2 cellular contexts compared by ENCODE assay signal in the genomic region with DNA sequence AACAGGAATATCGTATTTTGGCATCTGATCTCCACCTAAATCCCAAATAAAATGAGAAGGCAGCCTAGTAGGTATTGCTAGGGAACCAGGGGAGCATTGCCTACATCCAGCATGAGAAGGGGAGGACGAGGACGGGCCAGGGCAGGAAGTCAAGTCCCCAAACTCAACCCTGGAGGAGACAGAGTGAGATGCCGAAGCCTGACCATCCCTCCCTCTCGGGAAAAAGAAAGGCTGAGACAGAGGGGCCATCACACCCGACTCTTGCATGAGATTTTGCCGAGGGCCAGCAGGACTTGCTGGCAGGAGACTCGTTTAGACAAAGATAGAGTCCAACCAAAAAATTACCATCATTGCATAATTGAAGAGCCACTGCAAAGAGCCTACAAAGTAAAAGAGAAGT.
TF ChIP-seq lines count a peak whose summit lies in the region.

No MANE protein-coding gene starts in this region.

TF ChIP-seq in SK-N-SH, 30 proteins besides CTCF, POLR2A, EP300 and RAD21 (continued from another document):
- TF ChIP-seq TEAD4 (IDR thresholded peaks at IDR 0.05; ENCODE audit: borderline replicate concordance, insufficient read depth) (no peak), EZH2phosphoT487 (IDR thresholded peaks at IDR 0.05; ENCODE audit: borderline replicate concordance, low read depth) (no peak), FOXJ3 (CRISPR knock-in tag; IDR thresholded peaks at IDR 0.05) (no peak), NRF1 (IDR thresholded peaks at IDR 0.05; ENCODE audit: low read depth, low read length) (no peak), YY1 (IDR thresholded peaks at IDR 0.05; ENCODE audit: low read depth) (no peak), GATA2 (CRISPR knock-in tag; IDR thresholded peaks at IDR 0.05) (no peak), POLR2AphosphoS5 (IDR thresholded peaks at IDR 0.05; ENCODE audit: low read depth, low read length) (no peak), MXI1 (IDR thresholded peaks at IDR 0.05; ENCODE audit: low read depth, low read length) (no peak), CHD2 (IDR thresholded peaks at IDR 0.05; ENCODE audit: low read length, partially characterized antibody) (no peak), ELF1 (IDR thresholded peaks at IDR 0.05) (no peak), SMC3 (IDR thresholded peaks at IDR 0.05; ENCODE audit: low read depth, low read length) (no peak), RXRA (IDR thresholded peaks at IDR 0.05; ENCODE audit: borderline replicate concordance, low read depth) (no peak), TAF1 (IDR thresholded peaks at IDR 0.05; ENCODE audit: borderline replicate concordance, low read depth, low read length) (no peak)
- TF ChIP-seq, protein P1, sequence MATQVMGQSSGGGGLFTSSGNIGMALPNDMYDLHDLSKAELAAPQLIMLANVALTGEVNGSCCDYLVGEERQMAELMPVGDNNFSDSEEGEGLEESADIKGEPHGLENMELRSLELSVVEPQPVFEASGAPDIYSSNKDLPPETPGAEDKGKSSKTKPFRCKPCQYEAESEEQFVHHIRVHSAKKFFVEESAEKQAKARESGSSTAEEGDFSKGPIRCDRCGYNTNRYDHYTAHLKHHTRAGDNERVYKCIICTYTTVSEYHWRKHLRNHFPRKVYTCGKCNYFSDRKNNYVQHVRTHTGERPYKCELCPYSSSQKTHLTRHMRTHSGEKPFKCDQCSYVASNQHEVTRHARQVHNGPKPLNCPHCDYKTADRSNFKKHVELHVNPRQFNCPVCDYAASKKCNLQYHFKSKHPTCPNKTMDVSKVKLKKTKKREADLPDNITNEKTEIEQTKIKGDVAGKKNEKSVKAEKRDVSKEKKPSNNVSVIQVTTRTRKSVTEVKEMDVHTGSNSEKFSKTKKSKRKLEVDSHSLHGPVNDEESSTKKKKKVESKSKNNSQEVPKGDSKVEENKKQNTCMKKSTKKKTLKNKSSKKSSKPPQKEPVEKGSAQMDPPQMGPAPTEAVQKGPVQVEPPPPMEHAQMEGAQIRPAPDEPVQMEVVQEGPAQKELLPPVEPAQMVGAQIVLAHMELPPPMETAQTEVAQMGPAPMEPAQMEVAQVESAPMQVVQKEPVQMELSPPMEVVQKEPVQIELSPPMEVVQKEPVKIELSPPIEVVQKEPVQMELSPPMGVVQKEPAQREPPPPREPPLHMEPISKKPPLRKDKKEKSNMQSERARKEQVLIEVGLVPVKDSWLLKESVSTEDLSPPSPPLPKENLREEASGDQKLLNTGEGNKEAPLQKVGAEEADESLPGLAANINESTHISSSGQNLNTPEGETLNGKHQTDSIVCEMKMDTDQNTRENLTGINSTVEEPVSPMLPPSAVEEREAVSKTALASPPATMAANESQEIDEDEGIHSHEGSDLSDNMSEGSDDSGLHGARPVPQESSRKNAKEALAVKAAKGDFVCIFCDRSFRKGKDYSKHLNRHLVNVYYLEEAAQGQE (IDR thresholded peaks at IDR 0.05; ENCODE audit: low read depth, low read length) = no peak
- TF ChIP-seq, protein P2, sequence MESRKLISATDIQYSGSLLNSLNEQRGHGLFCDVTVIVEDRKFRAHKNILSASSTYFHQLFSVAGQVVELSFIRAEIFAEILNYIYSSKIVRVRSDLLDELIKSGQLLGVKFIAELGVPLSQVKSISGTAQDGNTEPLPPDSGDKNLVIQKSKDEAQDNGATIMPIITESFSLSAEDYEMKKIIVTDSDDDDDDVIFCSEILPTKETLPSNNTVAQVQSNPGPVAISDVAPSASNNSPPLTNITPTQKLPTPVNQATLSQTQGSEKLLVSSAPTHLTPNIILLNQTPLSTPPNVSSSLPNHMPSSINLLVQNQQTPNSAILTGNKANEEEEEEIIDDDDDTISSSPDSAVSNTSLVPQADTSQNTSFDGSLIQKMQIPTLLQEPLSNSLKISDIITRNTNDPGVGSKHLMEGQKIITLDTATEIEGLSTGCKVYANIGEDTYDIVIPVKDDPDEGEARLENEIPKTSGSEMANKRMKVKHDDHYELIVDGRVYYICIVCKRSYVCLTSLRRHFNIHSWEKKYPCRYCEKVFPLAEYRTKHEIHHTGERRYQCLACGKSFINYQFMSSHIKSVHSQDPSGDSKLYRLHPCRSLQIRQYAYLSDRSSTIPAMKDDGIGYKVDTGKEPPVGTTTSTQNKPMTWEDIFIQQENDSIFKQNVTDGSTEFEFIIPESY (IDR thresholded peaks at IDR 0.05; ENCODE audit: borderline replicate concordance, low read depth) = no peak
- TF ChIP-seq, protein P3, sequence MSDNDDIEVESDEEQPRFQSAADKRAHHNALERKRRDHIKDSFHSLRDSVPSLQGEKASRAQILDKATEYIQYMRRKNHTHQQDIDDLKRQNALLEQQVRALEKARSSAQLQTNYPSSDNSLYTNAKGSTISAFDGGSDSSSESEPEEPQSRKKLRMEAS (IDR thresholded peaks at IDR 0.05; ENCODE audit: low read depth) = no peak

TF ChIP-seq in SK-N-SH treated with all-trans-retinoic acid at 6 μM for 48 hours, 23 proteins besides CTCF, POLR2A, EP300 and RAD21 (continued from another document):
- TF ChIP-seq PPARA (CRISPR knock-in tag; IDR thresholded peaks at IDR 0.05; ENCODE audit: borderline replicate concordance) (no peak), ZNF8 (CRISPR knock-in tag; IDR thresholded peaks at IDR 0.05) (no peak), ZC3H10 (CRISPR knock-in tag; IDR thresholded peaks at IDR 0.05) (no peak), CSDC2 (CRISPR knock-in tag; IDR thresholded peaks at IDR 0.05) (no peak)
- TF ChIP-seq, protein P4, sequence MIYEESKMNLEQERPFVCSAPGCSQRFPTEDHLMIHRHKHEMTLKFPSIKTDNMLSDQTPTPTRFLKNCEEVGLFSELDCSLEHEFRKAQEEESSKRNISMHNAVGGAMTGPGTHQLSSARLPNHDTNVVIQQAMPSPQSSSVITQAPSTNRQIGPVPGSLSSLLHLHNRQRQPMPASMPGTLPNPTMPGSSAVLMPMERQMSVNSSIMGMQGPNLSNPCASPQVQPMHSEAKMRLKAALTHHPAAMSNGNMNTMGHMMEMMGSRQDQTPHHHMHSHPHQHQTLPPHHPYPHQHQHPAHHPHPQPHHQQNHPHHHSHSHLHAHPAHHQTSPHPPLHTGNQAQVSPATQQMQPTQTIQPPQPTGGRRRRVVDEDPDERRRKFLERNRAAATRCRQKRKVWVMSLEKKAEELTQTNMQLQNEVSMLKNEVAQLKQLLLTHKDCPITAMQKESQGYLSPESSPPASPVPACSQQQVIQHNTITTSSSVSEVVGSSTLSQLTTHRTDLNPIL (CRISPR knock-in tag; IDR thresholded peaks at IDR 0.05; ENCODE audit: low read depth) = no peak
